9 cellular contexts compared by ENCODE assay signal in genomic region chr19:10808937-10809655, GRCh38. TPM values are rescaled to one million over a fixed set of nuclear protein-coding genes. Genes with fewer than 3 reads are reported as not detected.
DNase-seq lines count a peak whose midpoint lies in the region; ATAC-seq and TF ChIP-seq lines count a peak whose summit lies in the region.
"Had no signal": no experiment of that assay in that cellular context is flagged by ENCODE, and none has a peak within 500 bp of the region (broad histone marks: within the 10 kb centered on the region; RNA-seq: fewer than 3 reads in every experiment).

No MANE protein-coding gene starts in this region.

- WGBS in mammary epithelial cell (ENCODE audit: low coverage, missing lambda C conversion rate): 35% methylated on average over 9 of the region's 11 CpGs

- no peaks in the 10 kb centered on the region for H4K20me1 ChIP-seq in PC-3 (ENCODE audit: low read length)
- H4K20me1 ChIP-seq in mammary epithelial cell (ENCODE audit: insufficient read depth, low read length): no peaks in the 10 kb centered on the region

- H3K4me3 ChIP-seq in PC-3 (ENCODE audit: low read length): no peak overlapping the region
- H3K4me3 ChIP-seq in mammary epithelial cell (replicated peaks in 1 of 3; ENCODE audit: insufficient read depth in 1 of 3, low read depth in 2 of 3, low read length in 3 of 3): no peak overlapping the region
- H3K4me3 ChIP-seq in neutrophil (ENCODE audit: low read depth in 1 of 2, low read length in 1 of 2): peak overlapping the region; percentile 35 to 48

- intact Hi-C loops in PC-3 (cut with micrococcal nuclease): no loop called here
- intact Hi-C loops in mammary epithelial cell (cut with micrococcal nuclease): loop anchor here (1.0 kb wide), 1 partner anchor 92 kb away; no protein-coding TSS in a partner anchor

- dilution Hi-C loops in mammary epithelial cell (cut with HindIII; ENCODE audit: low sequenced_read_pairs): loop anchor here (5.0 kb wide), 2 partner anchors 52 to 77 kb away; no protein-coding TSS in a partner anchor

- no peaks in the 10 kb centered on the region for H3K79me2 ChIP-seq in PC-3 (ENCODE audit: low read length)
- H3K79me2 ChIP-seq in mammary epithelial cell (ENCODE audit: insufficient read depth, low read length): no peaks in the 10 kb centered on the region

- DNase-seq in Daoy (ENCODE audit: low read depth) (peak; percentile 78), PC-3 (peak; percentile 54), mammary epithelial cell (peak; percentile 72), T-helper 9 cell (no peak), DMS114 treated with DMSO at 0.1 percent for 48 hours (lab: John Stamatoyannopoulos, UW; ENCODE audit: unreplicated experiment) (no peak)

- H3K27ac ChIP-seq in PC-3 (ENCODE audit: low read length) (0 out of 2 replicates have a peak overlapping the region, but pooled peaks have one; percentile 1), mammary epithelial cell (ENCODE audit: insufficient read depth, low read depth, low read length) (peak overlapping the region; percentile 2), neutrophil (peak overlapping the region; percentile 98)
- H3K27ac ChIP-seq: KMS-11 had no signal

- no peaks in the 10 kb centered on the region for H3F3A ChIP-seq in PC-3 (ENCODE audit: low read length, unreplicated experiment)

- peaks cover 18% of the 10 kb centered on the region for H3K4me1 ChIP-seq in PC-3 (ENCODE audit: insufficient read depth, low read length)
- peaks cover 21% of the 10 kb centered on the region for H3K4me1 ChIP-seq in mammary epithelial cell (ENCODE audit: insufficient read depth, low read length)
- peaks cover 90 to 91% of the 10 kb centered on the region in 2 experiments for H3K4me1 ChIP-seq in neutrophil (ENCODE audit: control insufficient read depth in 1 of 2, insufficient read depth in 1 of 2, low read depth in 1 of 2, low read length in 1 of 2)

- POLR2A ChIA-PET in PC-3 (lab: Charles Lee; ENCODE audit: unreplicated experiment): no interaction called here

- peak; percentile 86 for ATAC-seq in PC-3
- ATAC-seq in HG02759 (IDR thresholded peaks at IDR 0.05; ENCODE audit: unreplicated experiment): no peak
- no peak for ATAC-seq in HG02840 (IDR thresholded peaks at IDR 0.05; ENCODE audit: low FRiP score, unreplicated experiment)

- H3K9me3 ChIP-seq in PC-3 (ENCODE audit: low read length): no peaks in the 10 kb centered on the region
- no peaks in the 10 kb centered on the region for H3K9me3 ChIP-seq in mammary epithelial cell (replicated peaks; ENCODE audit: insufficient read depth, low read length)
- no peaks in the 10 kb centered on the region for H3K9me3 ChIP-seq in neutrophil

- H3K9me2 ChIP-seq in PC-3 (replicated peaks; ENCODE audit: low read length): no peaks in the 10 kb centered on the region

- no peak overlapping the region for H3K4me2 ChIP-seq in PC-3 (ENCODE audit: low read length)
- H3K4me2 ChIP-seq in mammary epithelial cell (ENCODE audit: insufficient read depth, low read depth, low read length): peak overlapping the region; percentile 24
- H3K4me2 ChIP-seq: KMS-11 had no signal

- no TSS peak for BruUV-seq in PC-3 (replicated peaks; lab: Mats Ljungman, UMichigan)
- TSS peak; percentile 14 for BruUV-seq in mammary epithelial cell (replicated peaks; lab: Mats Ljungman, UMichigan)

- no peak for TF ChIP-seq CTCF in PC-3 (conservative IDR thresholded peaks at IDR 0.05; ENCODE audit: low read depth, low read length)
- TF ChIP-seq CTCF in mammary epithelial cell (conservative IDR thresholded peaks at IDR 0.05 in 1 of 2, IDR thresholded peaks at IDR 0.05 in 1 of 2; ENCODE audit: extremely low read depth in 1 of 2, insufficient read depth in 1 of 2, low read depth in 1 of 2, low read length in 2 of 2): no peak
- no peak for TF ChIP-seq CTCF in neutrophil (IDR thresholded peaks at IDR 0.05)

- H3K36me3 ChIP-seq in PC-3 (ENCODE audit: low read depth, low read length) (peaks cover 43% of the 10 kb centered on the region), mammary epithelial cell (ENCODE audit: insufficient read depth, low read length) (peaks cover 4% of the 10 kb centered on the region), neutrophil (peaks cover 17% of the 10 kb centered on the region)

- H2AFZ ChIP-seq in PC-3 (ENCODE audit: low read length): no peak overlapping the region
- no peak overlapping the region for H2AFZ ChIP-seq in mammary epithelial cell (ENCODE audit: low read depth, low read length)

- in situ Hi-C loops in mammary epithelial cell (cut with MboI; ENCODE audit: low sequenced_read_pairs in 2 of 2): no loop called here

- H3K27me3 ChIP-seq in PC-3 (ENCODE audit: low read length) (no peaks in the 10 kb centered on the region), mammary epithelial cell (ENCODE audit: insufficient read depth, low read length) (no peaks in the 10 kb centered on the region), neutrophil (no peaks in the 10 kb centered on the region)

- H3K9ac ChIP-seq in PC-3 (ENCODE audit: low read length) (no peak overlapping the region), mammary epithelial cell (ENCODE audit: insufficient read depth, low read length) (no peak overlapping the region)
- H3K9ac ChIP-seq: KMS-11 had no signal

- CTCF ChIA-PET in PC-3 (lab: Charles Lee) (interaction anchor here (1.1 kb wide), 1 partner anchor 91 kb away, joined by 5 read pairs; the partner anchor contains the start of gene DNM2), mammary epithelial cell (lab: Charles Lee; ENCODE audit: low non-redundant PET) (no interaction called here)

RNA-seq across cellular contexts. Expression of gene TMED1, which starts 26.9 kb away (rescaled TPM):
- 52.6 and 55.8 TPM in 2 replicates for total RNA-seq in Daoy (2014; rRNA removed; shearing (Covaris generic))
- total RNA-seq in PC-3 (2014; rRNA removed) (81.2 and 94.6 TPM in 2 replicates), mammary epithelial cell (10 to 100 TPM; 21.3 to 26.7 TPM)
- 34.4 TPM for polyA plus RNA-seq in mammary epithelial cell
- 11.4 TPM for polyA minus RNA-seq in mammary epithelial cell

RNA-seq across cellular contexts. Expression of gene C19orf38, which starts 39.1 kb away (rescaled TPM):
- total RNA-seq in Daoy (2014; rRNA removed; shearing (Covaris generic)): not detected in 2 replicates
- total RNA-seq in PC-3 (2014; rRNA removed): 0.07 and 0.63 TPM in 2 replicates
- total RNA-seq in mammary epithelial cell: under 1 TPM; 0.33 to 0.50 TPM
- polyA plus RNA-seq in mammary epithelial cell: 0.07 TPM
- not detected for polyA minus RNA-seq in mammary epithelial cell

Comparison
In these comparisons a context has a peak if more than half of its experiments do, and no peak if none do; other contexts are left out.
1. DNase-seq: peak in Daoy (single experiment), PC-3 (single experiment) and mammary epithelial cell (single experiment); none in T-helper 9 cell (single experiment) and DMS114 treated with DMSO at 0.1 percent for 48 hours (single experiment).
2. H3K27ac ChIP-seq: peak in every context shown above with its lines; median percentile 98 in neutrophil; 2 in mammary epithelial cell; 1 in PC-3.
3. H3K4me3 ChIP-seq: peak in neutrophil (2 of 2); none in PC-3 (single experiment) and mammary epithelial cell (0 of 3).